1 cellular context compared by ENCODE assay signal in the genomic region with DNA sequence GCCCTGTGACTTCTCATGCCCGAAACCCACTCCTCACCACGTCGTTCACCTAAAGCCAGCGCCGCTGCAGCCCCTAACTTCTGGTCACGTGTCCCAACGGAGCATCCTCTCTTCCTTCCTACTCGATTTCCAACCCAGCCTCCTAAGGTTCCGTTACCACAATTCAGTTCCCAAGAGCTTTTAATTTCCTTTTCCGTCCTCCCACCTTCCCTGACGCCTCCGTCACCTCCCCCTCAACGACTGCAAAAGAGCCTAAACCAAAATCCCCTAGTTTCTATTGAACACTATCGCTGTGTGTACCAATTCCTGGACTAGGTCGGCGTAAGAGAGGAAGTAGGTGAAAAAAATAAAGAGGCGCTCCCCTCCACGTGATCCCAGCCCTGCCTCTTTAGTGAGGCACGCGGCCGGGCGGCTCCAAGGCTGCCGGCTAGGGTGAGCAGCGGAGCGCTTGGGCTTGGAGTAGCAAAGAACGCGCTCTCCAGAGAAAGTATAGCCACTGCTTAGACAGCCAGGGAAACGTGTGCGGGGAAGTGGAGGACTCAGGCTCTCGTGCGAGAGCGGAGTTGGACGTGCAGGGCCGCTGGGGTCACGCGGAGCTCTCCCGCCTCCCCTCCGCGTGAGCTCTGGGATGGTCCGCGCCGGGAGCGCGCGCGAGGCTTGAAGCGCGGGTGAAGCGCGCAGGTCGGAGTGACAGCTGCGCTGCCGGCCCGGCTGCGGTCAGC.
TF ChIP-seq lines count a peak whose summit lies in the region.

A gene (plus strand): TSS at position 685 of the 722 bp plus-strand sequence.
A gene (minus strand): TSS at position 82 of the 722 bp plus-strand sequence. CDS start 1,189 bp downstream, outside the sequence.

TF ChIP-seq in H1, 55 proteins besides CTCF, POLR2A, EP300 and RAD21 (continues in another document):
- TF ChIP-seq SIN3A (conservative IDR thresholded peaks at IDR 0.05 in 1 of 2, IDR thresholded peaks at IDR 0.05 in 1 of 2; ENCODE audit: low read depth in 1 of 2, low read length in 2 of 2) (peak; percentile 92 to 97), SP2 (IDR thresholded peaks at IDR 0.05; ENCODE audit: low read length) (no peak), SP1 (IDR thresholded peaks at IDR 0.05; ENCODE audit: low read depth, low read length) (peak; percentile 39; the same call in 1 of the 2 replicates), JUN (IDR thresholded peaks at IDR 0.05; ENCODE audit: low read depth, low read length) (peak; percentile 62; the same call in 1 of the 2 replicates), NANOG (IDR thresholded peaks at IDR 0.05; ENCODE audit: insufficient read depth, low read depth, low read length, poor library complexity, severe bottlenecking) (no peak), SRF (IDR thresholded peaks at IDR 0.05; ENCODE audit: low read depth, low read length) (0 out of 2 replicates have a peak, but pooled peaks have one; percentile 28), RFX5 (IDR thresholded peaks at IDR 0.05; ENCODE audit: borderline replicate concordance, low read depth, low read length) (peak; percentile 38; the same call in 1 of the 2 replicates), SIRT6 (IDR thresholded peaks at IDR 0.05; ENCODE audit: low read length) (no peak), RBBP5 (IDR thresholded peaks at IDR 0.05; ENCODE audit: borderline replicate concordance, low read depth, low read length) (no peak; the same call in 1 of the 2 replicates), KDM1A (IDR thresholded peaks at IDR 0.05; ENCODE audit: borderline replicate concordance, low read length) (no peak), SP4 (IDR thresholded peaks at IDR 0.05; ENCODE audit: low read length) (peak; percentile 88; the same call in 1 of the 2 replicates), TEAD4 (IDR thresholded peaks at IDR 0.05; ENCODE audit: low read depth, low read length) (peak; percentile 52; the same call in 1 of the 2 replicates), SUZ12 (IDR thresholded peaks at IDR 0.05; ENCODE audit: low read length) (no peak), BCL11A (IDR thresholded peaks at IDR 0.05; ENCODE audit: low read depth in 2 of 2, low read length in 2 of 2) (no peak), CBX5 (IDR thresholded peaks at IDR 0.05; ENCODE audit: low read depth, low read length) (no peak), TBP (IDR thresholded peaks at IDR 0.05; ENCODE audit: low read depth, low read length) (peak; percentile 94), KDM5A (IDR thresholded peaks at IDR 0.05; ENCODE audit: low read length) (peak; percentile 96), POLR2AphosphoS5 (IDR thresholded peaks at IDR 0.05; ENCODE audit: low read depth, low read length) (peak; percentile 95), CHD1 (IDR thresholded peaks at IDR 0.05; ENCODE audit: low read depth, low read length) (peak; percentile 89), HDAC6 (IDR thresholded peaks at IDR 0.05; ENCODE audit: low read depth, low read length) (no peak), EGR1 (IDR thresholded peaks at IDR 0.05; ENCODE audit: borderline replicate concordance, low read depth, low read length) (no peak), CBX8 (IDR thresholded peaks at IDR 0.05; ENCODE audit: borderline replicate concordance, low read depth, low read length) (no peak), TCF12 (IDR thresholded peaks at IDR 0.05; ENCODE audit: low read depth, low read length) (no peak), TAF1 (IDR thresholded peaks at IDR 0.05; ENCODE audit: low read depth, low read length) (peak; percentile 97), GTF2F1 (IDR thresholded peaks at IDR 0.05; ENCODE audit: borderline replicate concordance, low read depth, low read length) (peak; percentile 44; the same call in 1 of the 2 replicates), RXRA (IDR thresholded peaks at IDR 0.05; ENCODE audit: insufficient read depth, low read depth, low read length) (no peak), BACH1 (IDR thresholded peaks at IDR 0.05; ENCODE audit: low read length) (peak; percentile 19; the same call in 1 of the 2 replicates), GABPA (IDR thresholded peaks at IDR 0.05; ENCODE audit: borderline replicate concordance, insufficient read depth, low read length) (peak; percentile 92), MAFK (IDR thresholded peaks at IDR 0.05; ENCODE audit: low read depth, low read length) (no peak), KDM4A (IDR thresholded peaks at IDR 0.05; ENCODE audit: low read depth, low read length, severe bottlenecking) (peak; percentile 85), FOSL1 (IDR thresholded peaks at IDR 0.05; ENCODE audit: insufficient read depth, low read depth, low read length) (no peak), HDAC2 (IDR thresholded peaks at IDR 0.05; ENCODE audit: borderline replicate concordance in 1 of 2, low read depth in 2 of 2, low read length in 2 of 2) (peak in 1 of 2 experiments; percentile 88; a peak in 2 of 4 replicates), TAF7 (optimal IDR thresholded peaks at IDR 0.05; ENCODE audit: borderline replicate concordance, low read depth, low read length) (peak; percentile 23), CEBPB (IDR thresholded peaks at IDR 0.05; ENCODE audit: low read depth, low read length) (no peak), BRCA1 (IDR thresholded peaks at IDR 0.05; ENCODE audit: low read depth, low read length) (no peak), JUND (IDR thresholded peaks at IDR 0.05; ENCODE audit: low read length) (peak; percentile 91), YY1 (IDR thresholded peaks at IDR 0.05; ENCODE audit: low read depth, low read length) (no peak; the same call in 1 of the 2 replicates), ASH2L (IDR thresholded peaks at IDR 0.05; ENCODE audit: low read length) (peak; percentile 90), ZNF274 (IDR thresholded peaks at IDR 0.05; ENCODE audit: borderline replicate concordance, extremely low read depth, low read length) (no peak), PHF8 (conservative IDR thresholded peaks at IDR 0.05; ENCODE audit: low read depth, low read length) (peak; percentile 49; the same call in 1 of the 2 replicates), POU5F1 (IDR thresholded peaks at IDR 0.05; ENCODE audit: low read depth, low read length) (no peak), CHD2 (IDR thresholded peaks at IDR 0.05; ENCODE audit: low read length) (no peak; the same call in 1 of the 2 replicates), CTBP2 (IDR thresholded peaks at IDR 0.05; ENCODE audit: borderline replicate concordance, insufficient read depth, insufficient read length, low read length) (no peak), SIX5 (IDR thresholded peaks at IDR 0.05; ENCODE audit: low read depth, low read length) (0 out of 2 replicates have a peak, but pooled peaks have one; percentile 30), EZH2 (IDR thresholded peaks at IDR 0.05; ENCODE audit: low read depth, low read length, severe bottlenecking) (no peak), SAP30 (IDR thresholded peaks at IDR 0.05; ENCODE audit: insufficient read depth, insufficient replicate concordance, low read length) (peak; percentile 99), CREB1 (IDR thresholded peaks at IDR 0.05) (peak; percentile 27), NRF1 (IDR thresholded peaks at IDR 0.05; ENCODE audit: low read depth, low read length) (no peak)
- TF ChIP-seq, protein P1, sequence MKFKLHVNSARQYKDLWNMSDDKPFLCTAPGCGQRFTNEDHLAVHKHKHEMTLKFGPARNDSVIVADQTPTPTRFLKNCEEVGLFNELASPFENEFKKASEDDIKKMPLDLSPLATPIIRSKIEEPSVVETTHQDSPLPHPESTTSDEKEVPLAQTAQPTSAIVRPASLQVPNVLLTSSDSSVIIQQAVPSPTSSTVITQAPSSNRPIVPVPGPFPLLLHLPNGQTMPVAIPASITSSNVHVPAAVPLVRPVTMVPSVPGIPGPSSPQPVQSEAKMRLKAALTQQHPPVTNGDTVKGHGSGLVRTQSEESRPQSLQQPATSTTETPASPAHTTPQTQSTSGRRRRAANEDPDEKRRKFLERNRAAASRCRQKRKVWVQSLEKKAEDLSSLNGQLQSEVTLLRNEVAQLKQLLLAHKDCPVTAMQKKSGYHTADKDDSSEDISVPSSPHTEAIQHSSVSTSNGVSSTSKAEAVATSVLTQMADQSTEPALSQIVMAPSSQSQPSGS (IDR thresholded peaks at IDR 0.05; ENCODE audit: low read length), result peak; percentile 72; the same call in 1 of the 2 replicates
- TF ChIP-seq, protein P2, sequence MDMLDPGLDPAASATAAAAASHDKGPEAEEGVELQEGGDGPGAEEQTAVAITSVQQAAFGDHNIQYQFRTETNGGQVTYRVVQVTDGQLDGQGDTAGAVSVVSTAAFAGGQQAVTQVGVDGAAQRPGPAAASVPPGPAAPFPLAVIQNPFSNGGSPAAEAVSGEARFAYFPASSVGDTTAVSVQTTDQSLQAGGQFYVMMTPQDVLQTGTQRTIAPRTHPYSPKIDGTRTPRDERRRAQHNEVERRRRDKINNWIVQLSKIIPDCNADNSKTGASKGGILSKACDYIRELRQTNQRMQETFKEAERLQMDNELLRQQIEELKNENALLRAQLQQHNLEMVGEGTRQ (IDR thresholded peaks at IDR 0.05; ENCODE audit: low read length), result peak; percentile 93
- TF ChIP-seq, protein P3, sequence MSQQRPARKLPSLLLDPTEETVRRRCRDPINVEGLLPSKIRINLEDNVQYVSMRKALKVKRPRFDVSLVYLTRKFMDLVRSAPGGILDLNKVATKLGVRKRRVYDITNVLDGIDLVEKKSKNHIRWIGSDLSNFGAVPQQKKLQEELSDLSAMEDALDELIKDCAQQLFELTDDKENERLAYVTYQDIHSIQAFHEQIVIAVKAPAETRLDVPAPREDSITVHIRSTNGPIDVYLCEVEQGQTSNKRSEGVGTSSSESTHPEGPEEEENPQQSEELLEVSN (IDR thresholded peaks at IDR 0.05), result peak; percentile 86
- TF ChIP-seq, protein P4, sequence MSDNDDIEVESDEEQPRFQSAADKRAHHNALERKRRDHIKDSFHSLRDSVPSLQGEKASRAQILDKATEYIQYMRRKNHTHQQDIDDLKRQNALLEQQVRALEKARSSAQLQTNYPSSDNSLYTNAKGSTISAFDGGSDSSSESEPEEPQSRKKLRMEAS (IDR thresholded peaks at IDR 0.05), result peak; percentile 91
- TF ChIP-seq, protein P5, sequence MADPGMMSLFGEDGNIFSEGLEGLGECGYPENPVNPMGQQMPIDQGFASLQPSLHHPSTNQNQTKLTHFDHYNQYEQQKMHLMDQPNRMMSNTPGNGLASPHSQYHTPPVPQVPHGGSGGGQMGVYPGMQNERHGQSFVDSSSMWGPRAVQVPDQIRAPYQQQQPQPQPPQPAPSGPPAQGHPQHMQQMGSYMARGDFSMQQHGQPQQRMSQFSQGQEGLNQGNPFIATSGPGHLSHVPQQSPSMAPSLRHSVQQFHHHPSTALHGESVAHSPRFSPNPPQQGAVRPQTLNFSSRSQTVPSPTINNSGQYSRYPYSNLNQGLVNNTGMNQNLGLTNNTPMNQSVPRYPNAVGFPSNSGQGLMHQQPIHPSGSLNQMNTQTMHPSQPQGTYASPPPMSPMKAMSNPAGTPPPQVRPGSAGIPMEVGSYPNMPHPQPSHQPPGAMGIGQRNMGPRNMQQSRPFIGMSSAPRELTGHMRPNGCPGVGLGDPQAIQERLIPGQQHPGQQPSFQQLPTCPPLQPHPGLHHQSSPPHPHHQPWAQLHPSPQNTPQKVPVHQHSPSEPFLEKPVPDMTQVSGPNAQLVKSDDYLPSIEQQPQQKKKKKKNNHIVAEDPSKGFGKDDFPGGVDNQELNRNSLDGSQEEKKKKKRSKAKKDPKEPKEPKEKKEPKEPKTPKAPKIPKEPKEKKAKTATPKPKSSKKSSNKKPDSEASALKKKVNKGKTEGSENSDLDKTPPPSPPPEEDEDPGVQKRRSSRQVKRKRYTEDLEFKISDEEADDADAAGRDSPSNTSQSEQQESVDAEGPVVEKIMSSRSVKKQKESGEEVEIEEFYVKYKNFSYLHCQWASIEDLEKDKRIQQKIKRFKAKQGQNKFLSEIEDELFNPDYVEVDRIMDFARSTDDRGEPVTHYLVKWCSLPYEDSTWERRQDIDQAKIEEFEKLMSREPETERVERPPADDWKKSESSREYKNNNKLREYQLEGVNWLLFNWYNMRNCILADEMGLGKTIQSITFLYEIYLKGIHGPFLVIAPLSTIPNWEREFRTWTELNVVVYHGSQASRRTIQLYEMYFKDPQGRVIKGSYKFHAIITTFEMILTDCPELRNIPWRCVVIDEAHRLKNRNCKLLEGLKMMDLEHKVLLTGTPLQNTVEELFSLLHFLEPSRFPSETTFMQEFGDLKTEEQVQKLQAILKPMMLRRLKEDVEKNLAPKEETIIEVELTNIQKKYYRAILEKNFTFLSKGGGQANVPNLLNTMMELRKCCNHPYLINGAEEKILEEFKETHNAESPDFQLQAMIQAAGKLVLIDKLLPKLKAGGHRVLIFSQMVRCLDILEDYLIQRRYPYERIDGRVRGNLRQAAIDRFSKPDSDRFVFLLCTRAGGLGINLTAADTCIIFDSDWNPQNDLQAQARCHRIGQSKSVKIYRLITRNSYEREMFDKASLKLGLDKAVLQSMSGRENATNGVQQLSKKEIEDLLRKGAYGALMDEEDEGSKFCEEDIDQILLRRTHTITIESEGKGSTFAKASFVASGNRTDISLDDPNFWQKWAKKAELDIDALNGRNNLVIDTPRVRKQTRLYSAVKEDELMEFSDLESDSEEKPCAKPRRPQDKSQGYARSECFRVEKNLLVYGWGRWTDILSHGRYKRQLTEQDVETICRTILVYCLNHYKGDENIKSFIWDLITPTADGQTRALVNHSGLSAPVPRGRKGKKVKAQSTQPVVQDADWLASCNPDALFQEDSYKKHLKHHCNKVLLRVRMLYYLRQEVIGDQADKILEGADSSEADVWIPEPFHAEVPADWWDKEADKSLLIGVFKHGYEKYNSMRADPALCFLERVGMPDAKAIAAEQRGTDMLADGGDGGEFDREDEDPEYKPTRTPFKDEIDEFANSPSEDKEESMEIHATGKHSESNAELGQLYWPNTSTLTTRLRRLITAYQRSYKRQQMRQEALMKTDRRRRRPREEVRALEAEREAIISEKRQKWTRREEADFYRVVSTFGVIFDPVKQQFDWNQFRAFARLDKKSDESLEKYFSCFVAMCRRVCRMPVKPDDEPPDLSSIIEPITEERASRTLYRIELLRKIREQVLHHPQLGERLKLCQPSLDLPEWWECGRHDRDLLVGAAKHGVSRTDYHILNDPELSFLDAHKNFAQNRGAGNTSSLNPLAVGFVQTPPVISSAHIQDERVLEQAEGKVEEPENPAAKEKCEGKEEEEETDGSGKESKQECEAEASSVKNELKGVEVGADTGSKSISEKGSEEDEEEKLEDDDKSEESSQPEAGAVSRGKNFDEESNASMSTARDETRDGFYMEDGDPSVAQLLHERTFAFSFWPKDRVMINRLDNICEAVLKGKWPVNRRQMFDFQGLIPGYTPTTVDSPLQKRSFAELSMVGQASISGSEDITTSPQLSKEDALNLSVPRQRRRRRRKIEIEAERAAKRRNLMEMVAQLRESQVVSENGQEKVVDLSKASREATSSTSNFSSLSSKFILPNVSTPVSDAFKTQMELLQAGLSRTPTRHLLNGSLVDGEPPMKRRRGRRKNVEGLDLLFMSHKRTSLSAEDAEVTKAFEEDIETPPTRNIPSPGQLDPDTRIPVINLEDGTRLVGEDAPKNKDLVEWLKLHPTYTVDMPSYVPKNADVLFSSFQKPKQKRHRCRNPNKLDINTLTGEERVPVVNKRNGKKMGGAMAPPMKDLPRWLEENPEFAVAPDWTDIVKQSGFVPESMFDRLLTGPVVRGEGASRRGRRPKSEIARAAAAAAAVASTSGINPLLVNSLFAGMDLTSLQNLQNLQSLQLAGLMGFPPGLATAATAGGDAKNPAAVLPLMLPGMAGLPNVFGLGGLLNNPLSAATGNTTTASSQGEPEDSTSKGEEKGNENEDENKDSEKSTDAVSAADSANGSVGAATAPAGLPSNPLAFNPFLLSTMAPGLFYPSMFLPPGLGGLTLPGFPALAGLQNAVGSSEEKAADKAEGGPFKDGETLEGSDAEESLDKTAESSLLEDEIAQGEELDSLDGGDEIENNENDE (IDR thresholded peaks at IDR 0.05; ENCODE audit: insufficient replicate concordance, low read length), result no peak
- TF ChIP-seq, protein P6, sequence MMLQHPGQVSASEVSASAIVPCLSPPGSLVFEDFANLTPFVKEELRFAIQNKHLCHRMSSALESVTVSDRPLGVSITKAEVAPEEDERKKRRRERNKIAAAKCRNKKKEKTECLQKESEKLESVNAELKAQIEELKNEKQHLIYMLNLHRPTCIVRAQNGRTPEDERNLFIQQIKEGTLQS (IDR thresholded peaks at IDR 0.05; ENCODE audit: insufficient read depth, low read depth, low read length), result peak; percentile 77
